In the genomic region with DNA sequence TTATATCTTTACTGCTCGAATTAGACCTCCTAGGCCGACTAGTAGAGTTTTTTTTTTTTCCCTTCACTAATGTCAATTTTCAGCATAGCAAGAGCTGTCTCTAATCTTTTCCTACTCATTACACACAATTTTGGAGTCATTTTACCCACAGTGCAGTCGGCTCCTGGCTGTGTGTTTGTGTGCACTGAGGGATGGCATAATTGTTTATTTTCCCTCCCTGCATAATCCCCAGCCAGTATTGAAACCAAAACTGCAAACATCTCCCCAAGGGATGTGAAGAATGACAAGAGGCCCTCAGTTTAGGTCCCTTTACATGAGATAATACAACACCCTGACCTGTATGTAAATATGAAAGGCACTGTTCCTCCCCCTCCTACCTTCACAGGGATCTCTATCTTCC, we compare ENCODE assay signal across 19 cellular contexts.
A peak's percentile ranks its signal among the peaks of the same experiment; 100 is the strongest.
DNase-seq lines count a peak whose midpoint lies in the region; ATAC-seq, FAIRE-seq and TF ChIP-seq lines count a peak whose summit lies in the region.
"Had no signal": no experiment of that assay in that cellular context is flagged by ENCODE, and none has a peak within 500 bp of the region (broad histone marks: within the 10 kb centered on the region; RNA-seq: fewer than 3 reads in every experiment).

No MANE protein-coding gene starts in this region.

- TF ChIP-seq POLR2A in transverse colon (IDR thresholded peaks at IDR 0.05) = no peak

- no peak for FAIRE-seq in urothelium cell line (lab: Jason Lieb, UNC)

- DNase-seq in DMS79 treated with DMSO at 0.1 percent for 48 hours (lab: John Stamatoyannopoulos, UW) (peak; percentile 30), DMS79 (lab: John Stamatoyannopoulos, UW) (no peak), NCI-H146 treated with DMSO at 0.1 percent for 48 hours (lab: John Stamatoyannopoulos, UW; ENCODE audit: unreplicated experiment) (peak; percentile 51), astrocyte of the hippocampus (ENCODE audit: low read depth, low spot score) (peak; percentile 59), nephron progenitor cell (no peak), urothelium cell line (ENCODE audit: low spot score) (no peak), transverse colon (no peak)
- DNase-seq: activated CD4-positive, alpha-beta T cell treated with anti-CD3 and anti-CD28 coated beads, Interleukin-2, amount 50 U/mL, for 4 hours; activated naive CD4-positive, alpha-beta T cell treated with anti-CD3 and anti-CD28 coated beads, Interleukin-2, amount 10 ng/mL, durations not matched to agents 7 days and 5 days; colonic mucosa; foreskin keratinocyte; NCI-H510A; stimulated activated CD4-positive, alpha-beta T cell treated with anti-CD3 and anti-CD28 coated beads, Interleukin-12 subunit alpha, Interleukin-12 subunit beta, amount 100 ng/mL, for 4 hours had no signal

- peaks cover 53% of the 10 kb centered on the region for H3K4me1 Mint-ChIP-seq in nephron progenitor cell
- H3K4me1 Mint-ChIP-seq in activated T-helper 17 cell treated with anti-CD3 and anti-CD28 coated beads, Interleukin-2, amount 50 U/mL, for 72 hours = no peaks in the 10 kb centered on the region
- H3K4me1 Mint-ChIP-seq: activated naive CD4-positive, alpha-beta T cell treated with anti-CD3 and anti-CD28 coated beads, Interleukin-2, amount 10 ng/mL, durations not matched to agents 7 days and 5 days; IgD-negative memory B cell had no signal

- H3K4me3 Mint-ChIP-seq in nephron progenitor cell = no peak overlapping the region
- no peak overlapping the region for H3K4me3 Mint-ChIP-seq in activated T-helper 17 cell treated with anti-CD3 and anti-CD28 coated beads, Interleukin-2, amount 50 U/mL, for 72 hours
- H3K4me3 Mint-ChIP-seq: activated naive CD4-positive, alpha-beta T cell treated with anti-CD3 and anti-CD28 coated beads, Interleukin-2, amount 10 ng/mL, durations not matched to agents 7 days and 5 days; IgD-negative memory B cell; mesothelial cell of epicardium had no signal

- no peaks in the 10 kb centered on the region for H3K4me1 ChIP-seq in transverse colon
- H3K4me1 ChIP-seq: colonic mucosa, foreskin keratinocyte had no signal

- H3K27ac Mint-ChIP-seq in nephron progenitor cell = peak overlapping the region; percentile 76
- H3K27ac Mint-ChIP-seq in activated T-helper 17 cell treated with anti-CD3 and anti-CD28 coated beads, Interleukin-2, amount 50 U/mL, for 72 hours = no peak overlapping the region
- H3K27ac Mint-ChIP-seq: activated naive CD4-positive, alpha-beta T cell treated with anti-CD3 and anti-CD28 coated beads, Interleukin-2, amount 10 ng/mL, durations not matched to agents 7 days and 5 days; IgD-negative memory B cell; mesothelial cell of epicardium had no signal

- TF ChIP-seq EP300 in transverse colon (IDR thresholded peaks at IDR 0.05; ENCODE audit: low read depth) = no peak

- H3K36me3 Mint-ChIP-seq in nephron progenitor cell (ENCODE audit: low read depth) = peaks cover 62% of the 10 kb centered on the region
- peaks cover 58% of the 10 kb centered on the region for H3K36me3 Mint-ChIP-seq in activated T-helper 17 cell treated with anti-CD3 and anti-CD28 coated beads, Interleukin-2, amount 50 U/mL, for 72 hours (ENCODE audit: low read depth)

- H3K9me3 ChIP-seq in transverse colon = no peaks in the 10 kb centered on the region
- H3K9me3 ChIP-seq: colonic mucosa had no signal

- H3K9me3 Mint-ChIP-seq in nephron progenitor cell = no peaks in the 10 kb centered on the region
- no peaks in the 10 kb centered on the region for H3K9me3 Mint-ChIP-seq in activated T-helper 17 cell treated with anti-CD3 and anti-CD28 coated beads, Interleukin-2, amount 50 U/mL, for 72 hours
- H3K9me3 Mint-ChIP-seq: activated naive CD4-positive, alpha-beta T cell treated with anti-CD3 and anti-CD28 coated beads, Interleukin-2, amount 10 ng/mL, durations not matched to agents 7 days and 5 days; IgD-negative memory B cell; mesothelial cell of epicardium had no signal

- in situ Hi-C loops in transverse colon (cut with MboI; ENCODE audit: low pct_ligation_motif_present in 1 of 4, low pct_unique_long_range_greater_than_20kb in 1 of 4, low sequenced_read_pairs in 3 of 4) = loop anchor here in 1 of 4 donors (25.0 kb wide), 1 partner anchor 95 kb away; no protein-coding TSS in a partner anchor

- H3K27me3 ChIP-seq in transverse colon = no peaks in the 10 kb centered on the region
- H3K27me3 ChIP-seq: colonic mucosa, foreskin keratinocyte had no signal

- TF ChIP-seq CTCF in nephron progenitor cell (IDR thresholded peaks at IDR 0.05) (no peak), transverse colon (IDR thresholded peaks at IDR 0.05) (no peak)

- peaks cover 0 to 21% (median 3%) of the 10 kb centered on the region in 4 donors for H3K36me3 ChIP-seq in transverse colon

- WGBS in transverse colon (ENCODE audit: low coverage in 1 of 2), 2 donors = 85 to 90% methylated on average over 3 of the region's 3 CpGs

- no peaks in the 10 kb centered on the region for H3K27me3 Mint-ChIP-seq in nephron progenitor cell (ENCODE audit: low read depth, poor library complexity)
- H3K27me3 Mint-ChIP-seq in activated T-helper 17 cell treated with anti-CD3 and anti-CD28 coated beads, Interleukin-2, amount 50 U/mL, for 72 hours = no peaks in the 10 kb centered on the region
- H3K27me3 Mint-ChIP-seq: activated naive CD4-positive, alpha-beta T cell treated with anti-CD3 and anti-CD28 coated beads, Interleukin-2, amount 10 ng/mL, durations not matched to agents 7 days and 5 days; IgD-negative memory B cell had no signal

- intact Hi-C loops in transverse colon (cut with DNase I; ENCODE audit: low total_unique reads) = loop anchor here (5.0 kb wide), 1 partner anchor 1545 kb away; no protein-coding TSS in a partner anchor

- no peak for ATAC-seq in activated T-helper 17 cell treated with anti-CD3 and anti-CD28 coated beads, Interleukin-2, amount 50 U/mL, for 72 hours (replicated peaks)
- ATAC-seq: foreskin keratinocyte, Right ventricle myocardium inferior had no signal

- no peak overlapping the region for H3K27ac ChIP-seq in transverse colon
- H3K27ac ChIP-seq: 22Rv1, C4-2B, colonic mucosa, foreskin keratinocyte had no signal

- no peak overlapping the region for H3K4me3 ChIP-seq in transverse colon
- H3K4me3 ChIP-seq: colonic mucosa had no signal

Comparison
In these comparisons a context has a peak if more than half of its experiments do, and no peak if none do; other contexts are left out.
1. DNase-seq: peak in DMS79 treated with DMSO at 0.1 percent for 48 hours (single experiment), NCI-H146 treated with DMSO at 0.1 percent for 48 hours (single experiment) and astrocyte of the hippocampus (single experiment); none in DMS79 (single experiment), nephron progenitor cell (single experiment), urothelium cell line (single experiment) and transverse colon (single experiment).